Comparison of ENCODE assay signal across 9 cellular contexts in the genomic region with DNA sequence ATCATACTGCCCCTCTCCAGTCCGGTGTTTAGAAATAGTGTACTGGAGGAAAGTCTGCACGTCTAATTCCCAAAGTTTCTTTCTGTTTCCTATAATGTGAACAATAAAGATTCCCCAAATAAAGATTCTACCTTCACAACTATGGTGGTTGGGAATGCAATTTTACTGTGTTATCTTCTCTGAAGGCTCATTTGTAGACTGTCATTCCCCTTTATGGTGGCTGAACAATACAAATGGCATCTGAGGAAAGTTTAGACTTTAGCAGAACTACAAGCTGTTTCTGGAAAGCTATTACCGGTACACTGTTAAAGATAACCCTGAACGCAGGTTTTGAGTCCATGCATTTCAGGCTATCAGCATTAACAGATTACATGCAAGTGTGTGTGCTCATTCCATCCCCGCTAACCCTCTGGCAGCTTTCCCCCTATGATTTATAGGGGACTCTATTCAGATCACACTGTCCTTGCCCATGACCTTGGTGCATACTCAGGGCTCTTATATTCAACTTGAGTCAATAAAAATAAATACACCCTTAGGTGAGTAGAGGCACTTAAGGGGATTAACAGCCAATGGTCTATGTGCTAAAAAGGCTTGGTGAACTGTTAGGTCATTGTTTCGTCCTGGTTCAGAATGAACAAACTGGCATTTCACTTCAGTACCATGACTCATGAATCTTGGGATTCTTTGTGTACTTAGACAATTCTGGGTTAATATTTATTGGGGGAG.
DNase-seq lines count a peak whose midpoint lies in the region; ATAC-seq and TF ChIP-seq lines count a peak whose summit lies in the region.
"Had no signal": no experiment of that assay in that cellular context is flagged by ENCODE, and none has a peak within 500 bp of the region (broad histone marks: within the 10 kb centered on the region; RNA-seq: fewer than 3 reads in every experiment).

No MANE protein-coding gene starts in this region.

- ATAC-seq in mucosa of descending colon = peak; percentile 46
- ATAC-seq in GM18907 (IDR thresholded peaks at IDR 0.05; ENCODE audit: unreplicated experiment) = no peak
- ATAC-seq: HCT116 had no signal

- DNase-seq in Daoy (ENCODE audit: low read depth) (peak; percentile 54), NCI-H2029 (lab: John Stamatoyannopoulos, UW) (peak; percentile 78), chondrocyte (ENCODE audit: low spot score) (no peak), mucosa of descending colon (no peak), GOT3 (lab: John Stamatoyannopoulos, UW) (no peak), HFFc6 (no peak)
- no peak for DNase-seq in activated CD4-positive, alpha-beta T cell treated with anti-CD3 and anti-CD28 coated beads for 4 hours

- H3K36me3 Mint-ChIP-seq in chondrocyte (ENCODE audit: low read depth) = peaks cover 3% of the 10 kb centered on the region
- H3K36me3 Mint-ChIP-seq in HFFc6 (ENCODE audit: low read depth) = no peaks in the 10 kb centered on the region

- no peaks in the 10 kb centered on the region for H3K36me3 ChIP-seq in mucosa of descending colon (ENCODE audit: low read depth)

- H3K4me1 Mint-ChIP-seq in chondrocyte (ENCODE audit: low read depth) (peaks cover 63% of the 10 kb centered on the region), HFFc6 (ENCODE audit: low read depth) (peaks cover 28% of the 10 kb centered on the region)

- intact Hi-C loops in mucosa of descending colon (cut with DNase I, micrococcal nuclease) = no loop called here

- peak overlapping the region; percentile 97 for H3K27ac Mint-ChIP-seq in chondrocyte (ENCODE audit: unreplicated experiment)
- H3K27ac Mint-ChIP-seq in HFFc6 = no peak overlapping the region

- H3K4me1 ChIP-seq in mucosa of descending colon (ENCODE audit: low read depth) = no peaks in the 10 kb centered on the region

- no peaks in the 10 kb centered on the region for H3K27me3 Mint-ChIP-seq in chondrocyte (ENCODE audit: low read depth)
- peaks cover 5% of the 10 kb centered on the region for H3K27me3 Mint-ChIP-seq in HFFc6 (ENCODE audit: insufficient read depth)

- H3K4me3 ChIP-seq in mucosa of descending colon = no peak overlapping the region

- H3K9me3 Mint-ChIP-seq in chondrocyte (ENCODE audit: low read depth) (no peaks in the 10 kb centered on the region), HFFc6 (no peaks in the 10 kb centered on the region)

- H3K4me3 Mint-ChIP-seq in chondrocyte (ENCODE audit: unreplicated experiment) (no peak overlapping the region), HFFc6 (no peak overlapping the region)

- no peaks in the 10 kb centered on the region for H3K9me3 ChIP-seq in mucosa of descending colon

- no peak for TF ChIP-seq CTCF in chondrocyte (IDR thresholded peaks at IDR 0.05)
- TF ChIP-seq CTCF in mucosa of descending colon (IDR thresholded peaks at IDR 0.05) = no peak
- no peak for TF ChIP-seq CTCF in HFFc6 (IDR thresholded peaks at IDR 0.05)

Comparison
In these comparisons a context has a peak if more than half of its experiments do, and no peak if none do; other contexts are left out.
1. DNase-seq: peak in Daoy (single experiment) and NCI-H2029 (single experiment); none in chondrocyte (single experiment), mucosa of descending colon (0 of 3), GOT3 (single experiment), HFFc6 (single experiment) and activated CD4-positive, alpha-beta T cell treated with anti-CD3 and anti-CD28 coated beads for 4 hours (0 of 2).